16 cellular contexts compared by ENCODE assay signal in genomic region chr3:32956750-32957570, GRCh38. TPM values are rescaled to one million over a fixed set of nuclear protein-coding genes. Genes with fewer than 3 reads are reported as not detected.
DNase-seq lines count a peak whose midpoint lies in the region; ATAC-seq lines count a peak whose summit lies in the region.
"Had no signal": no experiment of that assay in that cellular context is flagged by ENCODE, and none has a peak within 500 bp of the region (broad histone marks: within the 10 kb centered on the region; RNA-seq: fewer than 3 reads in every experiment).

No MANE protein-coding gene starts in this region.

- DNase-seq in activated naive CD8-positive, alpha-beta T cell treated with anti-CD3 and anti-CD28 coated beads for 36 hours = no peak
- no peak for DNase-seq in activated T-helper 1 cell treated with anti-CD3 and anti-CD28 coated beads, Interleukin-12 subunit alpha, Interleukin-12 subunit beta, Interleukin-2, Interleukin-4 antibody, amounts not matched to agents 30 ng/mL and 10 ng/mL and 1 ng/mL, durations not matched to agents 14 hours and 24 hours and 36 hours (ENCODE audit: low spot score)
- peak; percentile 21 for DNase-seq in fibroblast of gingiva (ENCODE audit: low read depth)
- DNase-seq in CD1c-positive myeloid dendritic cell (ENCODE audit: extremely low spot score) = no peak
- DNase-seq: activated CD4-positive, alpha-beta T cell treated with anti-CD3 and anti-CD28 coated beads, Interleukin-2, amount 50 U/mL, for 48 hours; COR-L47; NCI-H2029 treated with DMSO at 0.1 percent for 48 hours; NCI-H446 treated with DMSO at 0.1 percent for 48 hours; right cardiac atrium; RPMI8226; stimulated activated naive CD8-positive, alpha-beta T cell treated with anti-CD3 and anti-CD28 coated beads, Interleukin-15, Interleukin-2, amounts not matched to agents 100 U/mL and 50 U/mL, for 24 hours; trophoblast cell had no signal

- intact Hi-C loops in activated T-helper 1 cell treated with anti-CD3 and anti-CD28 coated beads, Interleukin-12 subunit alpha, Interleukin-12 subunit beta, Interleukin-2, Interleukin-4 antibody, amounts not matched to agents 30 ng/mL and 10 ng/mL and 1 ng/mL, durations not matched to agents 14 hours and 24 hours and 36 hours (cut with micrococcal nuclease) = no loop called here

- H3K4me3 Mint-ChIP-seq in activated naive CD8-positive, alpha-beta T cell = peak overlapping the region; percentile 47
- H3K4me3 Mint-ChIP-seq in activated naive CD8-positive, alpha-beta T cell treated with anti-CD3 and anti-CD28 coated beads for 36 hours = no peak overlapping the region
- H3K4me3 Mint-ChIP-seq in activated T-helper 1 cell treated with anti-CD3 and anti-CD28 coated beads, Interleukin-12 subunit alpha, Interleukin-12 subunit beta, Interleukin-2, Interleukin-4 antibody, amounts not matched to agents 30 ng/mL and 10 ng/mL and 1 ng/mL, durations not matched to agents 14 hours and 24 hours and 36 hours = no peak overlapping the region

- ATAC-seq in GM18498 (IDR thresholded peaks at IDR 0.05; ENCODE audit: unreplicated experiment) = no peak
- no peak for ATAC-seq in HG02678 (IDR thresholded peaks at IDR 0.05; ENCODE audit: unreplicated experiment)
- ATAC-seq in HG02759 (IDR thresholded peaks at IDR 0.05; ENCODE audit: unreplicated experiment) = no peak
- ATAC-seq: right cardiac atrium; stimulated activated naive CD8-positive, alpha-beta T cell treated with anti-CD3 and anti-CD28 coated beads, Interleukin-15, Interleukin-2, amounts not matched to agents 100 U/mL and 50 U/mL, for 24 hours had no signal

- no peaks in the 10 kb centered on the region for H3K27me3 Mint-ChIP-seq in activated naive CD8-positive, alpha-beta T cell
- no peaks in the 10 kb centered on the region for H3K27me3 Mint-ChIP-seq in activated naive CD8-positive, alpha-beta T cell treated with anti-CD3 and anti-CD28 coated beads for 36 hours
- H3K27me3 Mint-ChIP-seq in activated T-helper 1 cell treated with anti-CD3 and anti-CD28 coated beads, Interleukin-12 subunit alpha, Interleukin-12 subunit beta, Interleukin-2, Interleukin-4 antibody, amounts not matched to agents 30 ng/mL and 10 ng/mL and 1 ng/mL, durations not matched to agents 14 hours and 24 hours and 36 hours (ENCODE audit: insufficient read depth) = no peaks in the 10 kb centered on the region

- no peak overlapping the region for H3K27ac Mint-ChIP-seq in activated naive CD8-positive, alpha-beta T cell
- no peak overlapping the region for H3K27ac Mint-ChIP-seq in activated naive CD8-positive, alpha-beta T cell treated with anti-CD3 and anti-CD28 coated beads for 36 hours
- H3K27ac Mint-ChIP-seq in activated T-helper 1 cell treated with anti-CD3 and anti-CD28 coated beads, Interleukin-12 subunit alpha, Interleukin-12 subunit beta, Interleukin-2, Interleukin-4 antibody, amounts not matched to agents 30 ng/mL and 10 ng/mL and 1 ng/mL, durations not matched to agents 14 hours and 24 hours and 36 hours = peak overlapping the region; percentile 73

- peaks cover 11% of the 10 kb centered on the region for H3K36me3 Mint-ChIP-seq in activated naive CD8-positive, alpha-beta T cell
- H3K36me3 Mint-ChIP-seq in activated naive CD8-positive, alpha-beta T cell treated with anti-CD3 and anti-CD28 coated beads for 36 hours = peaks cover 3% of the 10 kb centered on the region
- H3K36me3 Mint-ChIP-seq in activated T-helper 1 cell treated with anti-CD3 and anti-CD28 coated beads, Interleukin-12 subunit alpha, Interleukin-12 subunit beta, Interleukin-2, Interleukin-4 antibody, amounts not matched to agents 30 ng/mL and 10 ng/mL and 1 ng/mL, durations not matched to agents 14 hours and 24 hours and 36 hours (ENCODE audit: low read depth) = peaks cover 37% of the 10 kb centered on the region

- H3K4me1 Mint-ChIP-seq in activated naive CD8-positive, alpha-beta T cell (ENCODE audit: low read depth) = peaks cover 47% of the 10 kb centered on the region
- peaks cover 21% of the 10 kb centered on the region for H3K4me1 Mint-ChIP-seq in activated naive CD8-positive, alpha-beta T cell treated with anti-CD3 and anti-CD28 coated beads for 36 hours
- peaks cover 70% of the 10 kb centered on the region for H3K4me1 Mint-ChIP-seq in activated T-helper 1 cell treated with anti-CD3 and anti-CD28 coated beads, Interleukin-12 subunit alpha, Interleukin-12 subunit beta, Interleukin-2, Interleukin-4 antibody, amounts not matched to agents 30 ng/mL and 10 ng/mL and 1 ng/mL, durations not matched to agents 14 hours and 24 hours and 36 hours (ENCODE audit: low read depth)

- H3K9me3 Mint-ChIP-seq in activated naive CD8-positive, alpha-beta T cell (ENCODE audit: low read depth) = no peaks in the 10 kb centered on the region
- H3K9me3 Mint-ChIP-seq in activated naive CD8-positive, alpha-beta T cell treated with anti-CD3 and anti-CD28 coated beads for 36 hours = no peaks in the 10 kb centered on the region
- no peaks in the 10 kb centered on the region for H3K9me3 Mint-ChIP-seq in activated T-helper 1 cell treated with anti-CD3 and anti-CD28 coated beads, Interleukin-12 subunit alpha, Interleukin-12 subunit beta, Interleukin-2, Interleukin-4 antibody, amounts not matched to agents 30 ng/mL and 10 ng/mL and 1 ng/mL, durations not matched to agents 14 hours and 24 hours and 36 hours

RNA-seq across cellular contexts. Expression of gene CCR4, which starts 5.5 kb away (rescaled TPM):
- total RNA-seq in activated naive CD8-positive, alpha-beta T cell treated with anti-CD3 and anti-CD28 coated beads for 36 hours = 1 to 10 TPM; 8.1 to 8.8 TPM
- total RNA-seq in activated T-helper 1 cell treated with anti-CD3 and anti-CD28 coated beads, Interleukin-12 subunit alpha, Interleukin-12 subunit beta, Interleukin-2, Interleukin-4 antibody, amounts not matched to agents 30 ng/mL and 10 ng/mL and 1 ng/mL, durations not matched to agents 14 hours and 24 hours and 36 hours = 110 and 115 TPM in 2 replicates

Comparison
In these comparisons a context has a peak if more than half of its experiments do, and no peak if none do; other contexts are left out.
1. RNA of gene CCR4, which starts 5.5 kb away (total RNA-seq): 110 to 115 TPM in activated T-helper 1 cell treated with anti-CD3 and anti-CD28 coated beads, Interleukin-12 subunit alpha, Interleukin-12 subunit beta, Interleukin-2, Interleukin-4 antibody, amounts not matched to agents 30 ng/mL and 10 ng/mL and 1 ng/mL, durations not matched to agents 14 hours and 24 hours and 36 hours; 8.1 to 8.8 TPM in activated naive CD8-positive, alpha-beta T cell treated with anti-CD3 and anti-CD28 coated beads for 36 hours; every median in the first group is over 10 times any median in the second.